In the genomic region with DNA sequence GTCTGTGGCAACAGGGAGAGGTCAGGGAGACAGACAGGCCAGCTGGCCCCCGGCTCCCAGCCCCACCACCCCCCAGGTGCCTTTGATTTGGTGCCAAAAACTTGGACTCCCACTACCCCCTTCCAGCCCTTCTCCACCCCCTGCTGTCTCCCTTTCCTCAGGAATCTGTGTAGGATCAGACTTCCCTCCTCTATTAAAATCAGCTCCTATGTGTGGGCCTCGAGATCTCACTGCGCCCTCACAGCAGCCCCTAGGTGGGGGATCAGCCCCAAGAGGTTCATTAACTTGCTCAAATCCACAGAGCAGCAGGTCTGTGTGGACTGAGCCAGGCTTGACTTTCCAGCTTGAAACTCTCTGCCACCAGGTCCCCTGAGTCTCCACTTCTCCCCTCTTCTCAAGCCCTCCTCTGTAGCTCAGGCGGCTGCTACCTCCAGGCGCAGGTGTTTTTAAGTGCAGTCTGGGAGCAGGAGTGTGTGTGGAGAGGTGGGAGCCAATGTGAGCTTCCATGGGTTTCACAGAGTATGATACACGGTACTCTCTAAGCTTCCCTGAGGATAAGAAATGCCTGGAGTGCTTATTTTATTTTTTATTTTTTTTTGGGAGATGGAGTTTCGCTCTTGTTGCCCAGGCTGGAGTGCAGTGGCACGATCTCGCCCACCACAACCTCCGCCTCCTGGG, we compare ENCODE assay signal across 21 cellular contexts. TPM values are rescaled to one million over a fixed set of nuclear protein-coding genes. Genes with fewer than 3 reads are reported as not detected.
"Had no signal": no experiment of that assay in that cellular context is flagged by ENCODE, and none has a peak within 500 bp of the region (broad histone marks: within the 10 kb centered on the region; RNA-seq: fewer than 3 reads in every experiment).

No MANE protein-coding gene starts in this region.

- H3K27me3 ChIP-seq: cardiac muscle cell, testis had no signal

- H3K36me3 Mint-ChIP-seq: memory B cell; natural killer cell treated with Interleukin-12 subunit alpha and Interleukin-12 subunit beta and Interleukin-15 and Interleukin-18, amount 100 ng/mL, for 72 hours; T-cell had no signal

- H3K9me3 Mint-ChIP-seq: memory B cell; natural killer cell treated with Interleukin-12 subunit alpha and Interleukin-12 subunit beta and Interleukin-15 and Interleukin-18, amount 100 ng/mL, for 72 hours; T-cell had no signal

- DNase-seq: activated CD4-positive, alpha-beta T cell treated with anti-CD3 and anti-CD28 coated beads, Interleukin-2, amount 50 U/mL, for 1 hour; activated CD8-positive, alpha-beta memory T cell treated with anti-CD3 and anti-CD28 coated beads for 24 hours; activated naive CD4-positive, alpha-beta T cell treated with Interleukin-2 at 50 U/mL for 16 hours; adrenal gland; effector CD4-positive, alpha-beta T cell; hypothalamus; left ventricle myocardium superior; psoas muscle; stomach; T-cell; T-helper 9 cell; testis; upper lobe of left lung had no signal

- H3K9me3 ChIP-seq: adrenal gland, esophagus muscularis mucosa, psoas muscle, stomach, testis, upper lobe of left lung had no signal

- H3K27ac ChIP-seq: adrenal gland, cardiac muscle cell, esophagus muscularis mucosa, psoas muscle, stomach, testis, upper lobe of left lung had no signal

- H3K27ac Mint-ChIP-seq: memory B cell; natural killer cell treated with Interleukin-12 subunit alpha and Interleukin-12 subunit beta and Interleukin-15 and Interleukin-18, amount 100 ng/mL, for 72 hours had no signal

- H3K36me3 ChIP-seq: adrenal gland, cardiac muscle cell, esophagus muscularis mucosa, stomach, upper lobe of left lung had no signal

- H3K4me3 ChIP-seq: adrenal gland, cardiac muscle cell, esophagus muscularis mucosa, psoas muscle, testis, upper lobe of left lung had no signal

- H3K4me1 ChIP-seq: adrenal gland, psoas muscle, testis had no signal

RNA-seq across cellular contexts. Expression of gene GAPDHS, which starts 1.7 kb away (rescaled TPM):
- total RNA-seq: adrenal gland; cardiac muscle cell; esophagus muscularis mucosa; glomerular endothelial cell; kidney epithelial cell; left ventricle myocardium superior; natural killer cell treated with Interleukin-12 subunit alpha and Interleukin-12 subunit beta and Interleukin-15 and Interleukin-18, amount 100 ng/mL, for 72 hours; osteocyte; psoas muscle; sciatic nerve; stomach; T-cell; upper lobe of left lung had no signal

RNA-seq across cellular contexts. Expression of gene SBSN, which starts 6.8 kb away (rescaled TPM):
- total RNA-seq: adrenal gland; esophagus muscularis mucosa; glomerular endothelial cell; kidney epithelial cell; left ventricle myocardium superior; natural killer cell treated with Interleukin-12 subunit alpha and Interleukin-12 subunit beta and Interleukin-15 and Interleukin-18, amount 100 ng/mL, for 72 hours; osteocyte; psoas muscle; sciatic nerve; stomach; upper lobe of left lung had no signal

RNA-seq across cellular contexts. Expression of gene DMKN, which starts 21.5 kb away (rescaled TPM):
- total RNA-seq: glomerular endothelial cell, osteocyte had no signal

RNA-seq across cellular contexts. Expression of gene ATP4A, which starts 28.5 kb away (rescaled TPM):
- total RNA-seq: esophagus muscularis mucosa; glomerular endothelial cell; kidney epithelial cell; left ventricle myocardium superior; natural killer cell treated with Interleukin-12 subunit alpha and Interleukin-12 subunit beta and Interleukin-15 and Interleukin-18, amount 100 ng/mL, for 72 hours; osteocyte; psoas muscle; sciatic nerve; T-cell; upper lobe of left lung had no signal
